24 cellular contexts compared by ENCODE assay signal in the genomic region with DNA sequence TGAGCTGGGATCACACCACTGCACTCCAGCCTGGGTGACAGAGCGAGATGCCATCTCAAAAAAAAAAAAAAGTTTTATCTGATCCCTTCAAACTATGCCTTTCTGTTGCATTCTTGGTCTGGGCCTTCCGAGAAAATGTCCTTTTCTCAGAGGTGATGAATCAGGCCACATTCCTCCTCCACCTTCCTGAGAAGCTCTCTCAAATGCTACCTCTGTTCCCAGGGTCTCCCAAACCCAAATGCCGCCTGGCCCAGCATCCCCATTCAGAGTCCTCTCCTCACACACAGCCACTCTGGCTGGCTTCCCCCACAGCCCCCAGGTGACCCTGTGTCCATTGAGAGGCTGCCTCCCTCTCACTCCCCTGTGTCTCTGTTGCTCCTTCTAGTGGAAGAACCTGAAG. TPM values are rescaled to one million over a fixed set of nuclear protein-coding genes. Genes with fewer than 3 reads are reported as not detected.
DNase-seq lines count a peak whose midpoint lies in the region; ATAC-seq and TF ChIP-seq lines count a peak whose summit lies in the region.
"Had no signal": no experiment of that assay in that cellular context is flagged by ENCODE, and none has a peak within 500 bp of the region (broad histone marks: within the 10 kb centered on the region; RNA-seq: fewer than 3 reads in every experiment).

No MANE protein-coding gene starts in this region.

- H3K4me1 Mint-ChIP-seq in activated naive CD8-positive, alpha-beta T cell treated with anti-CD3 and anti-CD28 coated beads, Interleukin-2, amount 50 U/mL, for 24 hours: peaks cover 5% of the 10 kb centered on the region
- H3K4me1 Mint-ChIP-seq in activated naive CD8-positive, alpha-beta T cell treated with anti-CD3 and anti-CD28 coated beads for 36 hours: no peaks in the 10 kb centered on the region
- H3K4me1 Mint-ChIP-seq in effector memory CD8-positive, alpha-beta T cell (ENCODE audit: low read depth in 2 of 2): peaks cover 0 to 7% of the 10 kb centered on the region in 2 donors
- H3K4me1 Mint-ChIP-seq in stimulated activated naive B cell treated with anti-CD40 and anti-IgM and Interleukin-4, amounts not matched to agents 10 μg/mL and 1 μg/mL and 100 μg/mL, for 72 hours: peaks cover 9 to 20% of the 10 kb centered on the region in 2 donors

- H3K4me1 ChIP-seq in mucosa of descending colon (ENCODE audit: low read depth): peaks cover 38% of the 10 kb centered on the region
- H3K4me1 ChIP-seq: SJCRH30 had no signal

- TF ChIP-seq CTCF in mucosa of descending colon (IDR thresholded peaks at IDR 0.05): no peak

- H3K36me3 Mint-ChIP-seq in activated naive CD8-positive, alpha-beta T cell treated with anti-CD3 and anti-CD28 coated beads, Interleukin-2, amount 50 U/mL, for 24 hours (ENCODE audit: low read depth): no peaks in the 10 kb centered on the region
- H3K36me3 Mint-ChIP-seq in activated naive CD8-positive, alpha-beta T cell treated with anti-CD3 and anti-CD28 coated beads for 36 hours: no peaks in the 10 kb centered on the region
- peaks cover 2% of the 10 kb centered on the region for H3K36me3 Mint-ChIP-seq in effector memory CD8-positive, alpha-beta T cell (ENCODE audit: insufficient read depth)
- no peaks in the 10 kb centered on the region for H3K36me3 Mint-ChIP-seq in stimulated activated naive B cell treated with anti-CD40 and anti-IgM and Interleukin-4, amounts not matched to agents 10 μg/mL and 1 μg/mL and 100 μg/mL, for 72 hours
- H3K36me3 Mint-ChIP-seq: CD8-positive, alpha-beta T cell; IgD-negative memory B cell had no signal

- H3K4me3 Mint-ChIP-seq in activated naive CD8-positive, alpha-beta T cell treated with anti-CD3 and anti-CD28 coated beads, Interleukin-2, amount 50 U/mL, for 24 hours: no peak overlapping the region
- H3K4me3 Mint-ChIP-seq in activated naive CD8-positive, alpha-beta T cell treated with anti-CD3 and anti-CD28 coated beads for 36 hours: no peak overlapping the region
- H3K4me3 Mint-ChIP-seq in effector memory CD8-positive, alpha-beta T cell: no peak overlapping the region
- H3K4me3 Mint-ChIP-seq in stimulated activated naive B cell treated with anti-CD40 and anti-IgM and Interleukin-4, amounts not matched to agents 10 μg/mL and 1 μg/mL and 100 μg/mL, for 72 hours: no peak overlapping the region
- H3K4me3 Mint-ChIP-seq: activated CD8-positive, alpha-beta T cell treated with anti-CD3 and anti-CD28 coated beads for 36 hours; CD8-positive, alpha-beta T cell; central memory CD8-positive, alpha-beta T cell; GM23338; HFFc6 had no signal

- H3K9me3 ChIP-seq in mucosa of descending colon: no peaks in the 10 kb centered on the region
- H3K9me3 ChIP-seq: SJCRH30, tibial nerve had no signal

- no peak for ATAC-seq in activated naive CD8-positive, alpha-beta T cell treated with anti-CD3 and anti-CD28 coated beads, Interleukin-2, amount 50 U/mL, for 24 hours
- no peak for ATAC-seq in effector memory CD8-positive, alpha-beta T cell (replicated peaks)
- ATAC-seq in mucosa of descending colon (peak; percentile 1), HG03280 (IDR thresholded peaks at IDR 0.05; ENCODE audit: unreplicated experiment) (no peak), HG03469 (IDR thresholded peaks at IDR 0.05; ENCODE audit: unreplicated experiment) (no peak)
- peak; percentile 23 to 33 for ATAC-seq in stimulated activated naive B cell treated with anti-CD40 and anti-IgM and Interleukin-4, amounts not matched to agents 10 μg/mL and 1 μg/mL and 100 μg/mL, for 72 hours (replicated peaks)
- ATAC-seq: activated CD8-positive, alpha-beta T cell treated with anti-CD3 and anti-CD28 coated beads for 36 hours; CD8-positive, alpha-beta T cell; GM23338 had no signal

- DNase-seq in activated naive CD8-positive, alpha-beta T cell treated with anti-CD3 and anti-CD28 coated beads, Interleukin-2, amount 50 U/mL, for 24 hours: no peak
- no peak for DNase-seq in activated naive CD8-positive, alpha-beta T cell treated with anti-CD3 and anti-CD28 coated beads for 36 hours
- no peak for DNase-seq in effector memory CD8-positive, alpha-beta T cell
- no peak for DNase-seq in mucosa of descending colon
- no peak for DNase-seq in stimulated activated naive B cell treated with anti-CD40 and anti-IgM and Interleukin-4, amounts not matched to agents 10 μg/mL and 1 μg/mL and 100 μg/mL, for 72 hours
- DNase-seq in activated naive CD4-positive, alpha-beta T cell treated with anti-CD3 and anti-CD28 coated beads, Interleukin-2, amount 50 U/mL, for 16 hours: no peak
- DNase-seq: activated CD4-positive, alpha-beta T cell treated with anti-CD3 and anti-CD28 coated beads for 1 hour; activated CD8-positive, alpha-beta T cell treated with anti-CD3 and anti-CD28 coated beads for 36 hours; activated effector memory CD4-positive, alpha-beta T cell treated with Interleukin-2 at 50 U/mL for 16 hours; CD8-positive, alpha-beta T cell; DMS 273 treated with DMSO at 0.1 percent for 48 hours; dorsolateral prefrontal cortex; HFFc6; NCI-H1092; NCI-H187 treated with DMSO at 0.1 percent for 48 hours; NCI-H526; SJCRH30 had no signal

- H3K36me3 ChIP-seq in mucosa of descending colon (ENCODE audit: low read depth): no peaks in the 10 kb centered on the region
- H3K36me3 ChIP-seq: SJCRH30, tibial nerve had no signal

- H3K9me3 Mint-ChIP-seq in activated naive CD8-positive, alpha-beta T cell treated with anti-CD3 and anti-CD28 coated beads, Interleukin-2, amount 50 U/mL, for 24 hours: no peaks in the 10 kb centered on the region
- H3K9me3 Mint-ChIP-seq in activated naive CD8-positive, alpha-beta T cell treated with anti-CD3 and anti-CD28 coated beads for 36 hours: no peaks in the 10 kb centered on the region
- no peaks in the 10 kb centered on the region for H3K9me3 Mint-ChIP-seq in effector memory CD8-positive, alpha-beta T cell
- peaks cover 0 to 1% of the 10 kb centered on the region in 2 donors for H3K9me3 Mint-ChIP-seq in stimulated activated naive B cell treated with anti-CD40 and anti-IgM and Interleukin-4, amounts not matched to agents 10 μg/mL and 1 μg/mL and 100 μg/mL, for 72 hours
- H3K9me3 Mint-ChIP-seq: activated CD8-positive, alpha-beta T cell treated with anti-CD3 and anti-CD28 coated beads for 36 hours; CD8-positive, alpha-beta T cell; central memory CD8-positive, alpha-beta T cell; GM23338; HFFc6; IgD-negative memory B cell had no signal

- peak overlapping the region; percentile 41 for H3K27ac Mint-ChIP-seq in activated naive CD8-positive, alpha-beta T cell treated with anti-CD3 and anti-CD28 coated beads, Interleukin-2, amount 50 U/mL, for 24 hours
- no peak overlapping the region for H3K27ac Mint-ChIP-seq in activated naive CD8-positive, alpha-beta T cell treated with anti-CD3 and anti-CD28 coated beads for 36 hours
- H3K27ac Mint-ChIP-seq in effector memory CD8-positive, alpha-beta T cell: peak overlapping the region; percentile 1 to 37
- peak overlapping the region; percentile 82 for H3K27ac Mint-ChIP-seq in stimulated activated naive B cell treated with anti-CD40 and anti-IgM and Interleukin-4, amounts not matched to agents 10 μg/mL and 1 μg/mL and 100 μg/mL, for 72 hours
- H3K27ac Mint-ChIP-seq: activated CD8-positive, alpha-beta T cell treated with anti-CD3 and anti-CD28 coated beads for 36 hours; CD8-positive, alpha-beta T cell; GM23338; HFFc6; IgD-negative memory B cell had no signal

- intact Hi-C loops in mucosa of descending colon (cut with DNase I, micrococcal nuclease): no loop called here

- no peak overlapping the region for H3K4me3 ChIP-seq in mucosa of descending colon
- H3K4me3 ChIP-seq: dorsolateral prefrontal cortex, GM23338, SJCRH30, skin epidermis, tibial nerve had no signal

- H3K27me3 Mint-ChIP-seq in activated naive CD8-positive, alpha-beta T cell treated with anti-CD3 and anti-CD28 coated beads, Interleukin-2, amount 50 U/mL, for 24 hours: no peaks in the 10 kb centered on the region
- no peaks in the 10 kb centered on the region for H3K27me3 Mint-ChIP-seq in activated naive CD8-positive, alpha-beta T cell treated with anti-CD3 and anti-CD28 coated beads for 36 hours
- H3K27me3 Mint-ChIP-seq in effector memory CD8-positive, alpha-beta T cell: peaks cover 0 to 5% of the 10 kb centered on the region in 2 donors
- H3K27me3 Mint-ChIP-seq in stimulated activated naive B cell treated with anti-CD40 and anti-IgM and Interleukin-4, amounts not matched to agents 10 μg/mL and 1 μg/mL and 100 μg/mL, for 72 hours: no peaks in the 10 kb centered on the region
- H3K27me3 Mint-ChIP-seq: activated CD8-positive, alpha-beta T cell treated with anti-CD3 and anti-CD28 coated beads for 36 hours; central memory CD8-positive, alpha-beta T cell; IgD-negative memory B cell had no signal

RNA-seq across cellular contexts. Expression of gene TMED10, which starts 19.7 kb away (rescaled TPM):
- total RNA-seq in activated naive CD8-positive, alpha-beta T cell treated with anti-CD3 and anti-CD28 coated beads for 36 hours: 100 to 1,000 TPM; 160 to 169 TPM
- total RNA-seq in mucosa of descending colon: 100 to 1,000 TPM; 223 to 411 (median 317) TPM

Comparison
In these comparisons a context has a peak if more than half of its experiments do, and no peak if none do; other contexts are left out.
1. ATAC-seq: peak in mucosa of descending colon (single experiment) and stimulated activated naive B cell treated with anti-CD40 and anti-IgM and Interleukin-4, amounts not matched to agents 10 μg/mL and 1 μg/mL and 100 μg/mL, for 72 hours (2 of 2); none in activated naive CD8-positive, alpha-beta T cell treated with anti-CD3 and anti-CD28 coated beads, Interleukin-2, amount 50 U/mL, for 24 hours (single experiment), effector memory CD8-positive, alpha-beta T cell (single experiment), HG03280 (single experiment) and HG03469 (single experiment).